ENCODE assay signal across 1 cellular context in the genomic region with DNA sequence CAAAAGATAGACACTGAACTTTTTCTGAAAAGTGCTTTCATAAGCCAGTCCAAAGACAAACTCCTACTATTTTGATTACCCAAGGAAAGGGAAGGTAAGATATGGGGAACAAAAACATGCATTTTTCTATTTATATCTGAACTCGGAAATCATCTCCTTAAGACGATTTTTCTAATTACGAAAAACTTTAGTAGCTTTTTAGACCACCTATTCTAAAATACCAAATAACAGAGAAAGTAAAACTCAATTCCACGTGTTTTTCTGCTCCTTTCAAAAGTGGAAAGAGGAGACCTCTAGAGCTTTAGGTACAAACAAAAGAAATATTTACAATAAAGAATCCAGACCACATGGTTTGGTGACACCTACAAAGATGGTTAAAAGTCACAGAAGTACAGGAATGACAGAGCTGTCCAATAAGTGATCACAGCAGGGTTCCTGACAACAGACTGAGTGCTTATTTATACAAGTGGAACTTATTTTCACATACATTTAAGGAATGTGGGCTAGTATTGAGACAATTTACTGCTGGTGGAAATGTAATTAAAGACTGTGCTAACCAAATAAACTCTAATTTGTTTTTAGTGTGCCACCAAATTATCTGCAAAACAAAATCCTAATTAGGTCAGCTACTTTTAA.
TF ChIP-seq lines count a peak whose summit lies in the region.

No MANE protein-coding gene starts in this region.

TF ChIP-seq in HEK293, 187 proteins besides CTCF, POLR2A, EP300 and RAD21 (continued from another document):
- TF ChIP-seq, protein P1, sequence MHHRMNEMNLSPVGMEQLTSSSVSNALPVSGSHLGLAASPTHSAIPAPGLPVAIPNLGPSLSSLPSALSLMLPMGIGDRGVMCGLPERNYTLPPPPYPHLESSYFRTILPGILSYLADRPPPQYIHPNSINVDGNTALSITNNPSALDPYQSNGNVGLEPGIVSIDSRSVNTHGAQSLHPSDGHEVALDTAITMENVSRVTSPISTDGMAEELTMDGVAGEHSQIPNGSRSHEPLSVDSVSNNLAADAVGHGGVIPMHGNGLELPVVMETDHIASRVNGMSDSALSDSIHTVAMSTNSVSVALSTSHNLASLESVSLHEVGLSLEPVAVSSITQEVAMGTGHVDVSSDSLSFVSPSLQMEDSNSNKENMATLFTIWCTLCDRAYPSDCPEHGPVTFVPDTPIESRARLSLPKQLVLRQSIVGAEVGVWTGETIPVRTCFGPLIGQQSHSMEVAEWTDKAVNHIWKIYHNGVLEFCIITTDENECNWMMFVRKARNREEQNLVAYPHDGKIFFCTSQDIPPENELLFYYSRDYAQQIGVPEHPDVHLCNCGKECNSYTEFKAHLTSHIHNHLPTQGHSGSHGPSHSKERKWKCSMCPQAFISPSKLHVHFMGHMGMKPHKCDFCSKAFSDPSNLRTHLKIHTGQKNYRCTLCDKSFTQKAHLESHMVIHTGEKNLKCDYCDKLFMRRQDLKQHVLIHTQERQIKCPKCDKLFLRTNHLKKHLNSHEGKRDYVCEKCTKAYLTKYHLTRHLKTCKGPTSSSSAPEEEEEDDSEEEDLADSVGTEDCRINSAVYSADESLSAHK (tag by site-specific recombination; IDR thresholded peaks at IDR 0.05), result peak; percentile 70
- TF ChIP-seq ZBTB48 (tag by site-specific recombination; IDR thresholded peaks at IDR 0.05), result no peak
- TF ChIP-seq ZBTB10 (tag by site-specific recombination; IDR thresholded peaks at IDR 0.05), result no peak
- TF ChIP-seq, protein P2, sequence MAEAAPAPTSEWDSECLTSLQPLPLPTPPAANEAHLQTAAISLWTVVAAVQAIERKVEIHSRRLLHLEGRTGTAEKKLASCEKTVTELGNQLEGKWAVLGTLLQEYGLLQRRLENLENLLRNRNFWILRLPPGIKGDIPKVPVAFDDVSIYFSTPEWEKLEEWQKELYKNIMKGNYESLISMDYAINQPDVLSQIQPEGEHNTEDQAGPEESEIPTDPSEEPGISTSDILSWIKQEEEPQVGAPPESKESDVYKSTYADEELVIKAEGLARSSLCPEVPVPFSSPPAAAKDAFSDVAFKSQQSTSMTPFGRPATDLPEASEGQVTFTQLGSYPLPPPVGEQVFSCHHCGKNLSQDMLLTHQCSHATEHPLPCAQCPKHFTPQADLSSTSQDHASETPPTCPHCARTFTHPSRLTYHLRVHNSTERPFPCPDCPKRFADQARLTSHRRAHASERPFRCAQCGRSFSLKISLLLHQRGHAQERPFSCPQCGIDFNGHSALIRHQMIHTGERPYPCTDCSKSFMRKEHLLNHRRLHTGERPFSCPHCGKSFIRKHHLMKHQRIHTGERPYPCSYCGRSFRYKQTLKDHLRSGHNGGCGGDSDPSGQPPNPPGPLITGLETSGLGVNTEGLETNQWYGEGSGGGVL (tag by site-specific recombination; IDR thresholded peaks at IDR 0.05), result no peak
- TF ChIP-seq ZNF639 (tag by site-specific recombination; IDR thresholded peaks at IDR 0.05), result 0 out of 2 replicates have a peak, but pooled peaks have one; percentile 36
- TF ChIP-seq ZNF529 (tag by site-specific recombination; IDR thresholded peaks at IDR 0.05; ENCODE audit: insufficient replicate concordance), result peak; percentile 13
- TF ChIP-seq ZNF391 (tag by site-specific recombination; IDR thresholded peaks at IDR 0.05; ENCODE audit: borderline replicate concordance, low read depth), result 0 out of 2 replicates have a peak, but pooled peaks have one; percentile 29
- TF ChIP-seq, protein P3, sequence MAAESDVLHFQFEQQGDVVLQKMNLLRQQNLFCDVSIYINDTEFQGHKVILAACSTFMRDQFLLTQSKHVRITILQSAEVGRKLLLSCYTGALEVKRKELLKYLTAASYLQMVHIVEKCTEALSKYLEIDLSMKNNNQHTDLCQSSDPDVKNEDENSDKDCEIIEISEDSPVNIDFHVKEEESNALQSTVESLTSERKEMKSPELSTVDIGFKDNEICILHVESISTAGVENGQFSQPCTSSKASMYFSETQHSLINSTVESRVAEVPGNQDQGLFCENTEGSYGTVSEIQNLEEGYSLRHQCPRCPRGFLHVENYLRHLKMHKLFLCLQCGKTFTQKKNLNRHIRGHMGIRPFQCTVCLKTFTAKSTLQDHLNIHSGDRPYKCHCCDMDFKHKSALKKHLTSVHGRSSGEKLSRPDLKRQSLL (tag by site-specific recombination; IDR thresholded peaks at IDR 0.05), result no peak
- TF ChIP-seq ZBTB17 (tag by site-specific recombination; IDR thresholded peaks at IDR 0.05), result peak; percentile 69
- TF ChIP-seq OSR2 (tag by site-specific recombination; IDR thresholded peaks at IDR 0.05), result peak; percentile 72
- TF ChIP-seq INSM2 (tag by site-specific recombination; IDR thresholded peaks at IDR 0.05), result peak; percentile 94
- TF ChIP-seq REST (tag by site-specific recombination; IDR thresholded peaks at IDR 0.05), result peak; percentile 83; the same call in 1 of the 2 replicates
- TF ChIP-seq ZNF169 (tag by site-specific recombination; IDR thresholded peaks at IDR 0.05), result no peak
- peak; percentile 64 for TF ChIP-seq GFI1B (tag by site-specific recombination; IDR thresholded peaks at IDR 0.05)
- TF ChIP-seq ZNF629 (tag by site-specific recombination; IDR thresholded peaks at IDR 0.05), result peak; percentile 70; the same call in 1 of the 2 replicates
- TF ChIP-seq ZBTB20 (tag by site-specific recombination; IDR thresholded peaks at IDR 0.05), result 0 out of 2 replicates have a peak, but pooled peaks have one; percentile 23
- peak; percentile 45 for TF ChIP-seq BCL6B (tag by site-specific recombination; IDR thresholded peaks at IDR 0.05)
